1 cellular context compared by ENCODE assay signal in genomic region chr13:44068737-44069136, GRCh38.
TF ChIP-seq lines count a peak whose summit lies in the region.

No MANE protein-coding gene starts in this region.

TF ChIP-seq in GM23338, 12 proteins besides CTCF, POLR2A, EP300 and RAD21 (continued from another document):
- TF ChIP-seq, protein P1, sequence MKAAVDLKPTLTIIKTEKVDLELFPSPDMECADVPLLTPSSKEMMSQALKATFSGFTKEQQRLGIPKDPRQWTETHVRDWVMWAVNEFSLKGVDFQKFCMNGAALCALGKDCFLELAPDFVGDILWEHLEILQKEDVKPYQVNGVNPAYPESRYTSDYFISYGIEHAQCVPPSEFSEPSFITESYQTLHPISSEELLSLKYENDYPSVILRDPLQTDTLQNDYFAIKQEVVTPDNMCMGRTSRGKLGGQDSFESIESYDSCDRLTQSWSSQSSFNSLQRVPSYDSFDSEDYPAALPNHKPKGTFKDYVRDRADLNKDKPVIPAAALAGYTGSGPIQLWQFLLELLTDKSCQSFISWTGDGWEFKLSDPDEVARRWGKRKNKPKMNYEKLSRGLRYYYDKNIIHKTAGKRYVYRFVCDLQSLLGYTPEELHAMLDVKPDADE (IDR thresholded peaks at IDR 0.05) = no peak
- TF ChIP-seq STAT1 (IDR thresholded peaks at IDR 0.05; ENCODE audit: unreplicated experiment) (no peak), REST (IDR thresholded peaks at IDR 0.05; ENCODE audit: unreplicated experiment) (no peak), POLR2AphosphoS5 (IDR thresholded peaks at IDR 0.05; ENCODE audit: low read depth) (no peak), ZNF114 (CRISPR knock-in tag; IDR thresholded peaks at IDR 0.05) (no peak), ZNF331 (CRISPR knock-in tag; IDR thresholded peaks at IDR 0.05; ENCODE audit: low read depth) (no peak), CREB1 (CRISPR knock-in tag; IDR thresholded peaks at IDR 0.05; ENCODE audit: low read depth) (no peak), JUNB (IDR thresholded peaks at IDR 0.05; ENCODE audit: unreplicated experiment) (no peak), EZH2phosphoT487 (IDR thresholded peaks at IDR 0.05; ENCODE audit: unreplicated experiment) (no peak)
